ENCODE assay signal across 11 cellular contexts in the genomic region with DNA sequence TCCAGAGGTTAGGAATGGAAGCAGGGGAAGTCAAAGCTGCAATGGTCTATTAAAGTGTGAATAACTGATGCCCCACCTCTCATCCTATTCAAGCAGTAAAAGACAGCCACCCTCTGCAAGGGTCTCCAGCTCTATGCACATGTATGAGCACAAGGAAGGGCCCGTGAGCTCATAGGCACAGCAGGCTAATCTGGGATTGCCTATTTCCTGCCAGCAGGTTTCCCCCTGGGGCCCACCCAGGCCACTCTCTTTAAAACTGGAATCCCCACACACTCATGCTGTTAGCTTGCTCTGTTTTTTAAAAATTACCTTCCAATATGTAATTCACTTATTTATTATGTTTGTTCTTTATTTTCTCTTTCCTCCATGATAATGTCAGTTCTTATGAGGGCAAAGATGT. TPM values are rescaled to one million over a fixed set of nuclear protein-coding genes. Genes with fewer than 3 reads are reported as not detected.
DNase-seq lines count a peak whose midpoint lies in the region; ATAC-seq lines count a peak whose summit lies in the region.
"Had no signal": no experiment of that assay in that cellular context is flagged by ENCODE, and none has a peak within 500 bp of the region (broad histone marks: within the 10 kb centered on the region; RNA-seq: fewer than 3 reads in every experiment).

No MANE protein-coding gene starts in this region.

- H3K4me3 Mint-ChIP-seq in stimulated activated naive CD8-positive, alpha-beta T cell treated with anti-CD3 and anti-CD28 coated beads, Interleukin-15, amount 100 ng/mL, for 72 hours = peak overlapping the region; percentile 84 to 90

- ATAC-seq in stimulated activated naive CD8-positive, alpha-beta T cell treated with anti-CD3 and anti-CD28 coated beads, Interleukin-15, amount 100 ng/mL, for 72 hours = no peak
- no peak for ATAC-seq in stimulated activated naive CD8-positive, alpha-beta T cell treated with anti-CD3 and anti-CD28 coated beads, Interleukin-15, Interleukin-2, amounts not matched to agents 100 U/mL and 50 U/mL, for 24 hours
- ATAC-seq in HG02798 (IDR thresholded peaks at IDR 0.05; ENCODE audit: poor library complexity, unreplicated experiment) = no peak

- no peaks in the 10 kb centered on the region for H3K27me3 ChIP-seq in mesenchymal stem cell (ENCODE audit: control insufficient read depth in 1 of 2, insufficient read depth in 1 of 2, low read length in 2 of 2)

- H3K4me2 ChIP-seq in mesenchymal stem cell (ENCODE audit: low read length, poor library complexity, severe bottlenecking) = peak overlapping the region; percentile 8

- H3K36me3 ChIP-seq in mesenchymal stem cell (ENCODE audit: control insufficient read depth in 1 of 2, insufficient read depth in 2 of 2, low read depth in 1 of 2, low read length in 2 of 2) = no peaks in the 10 kb centered on the region

- peaks cover 68% of the 10 kb centered on the region for H3K27me3 Mint-ChIP-seq in stimulated activated naive CD8-positive, alpha-beta T cell treated with anti-CD3 and anti-CD28 coated beads, Interleukin-15, amount 100 ng/mL, for 72 hours

- peak overlapping the region; percentile 25 for H4K91ac ChIP-seq in mesenchymal stem cell (ENCODE audit: low read length)

- DNase-seq in stimulated activated naive CD8-positive, alpha-beta T cell treated with anti-CD3 and anti-CD28 coated beads, Interleukin-15, amount 100 ng/mL, for 72 hours = no peak
- DNase-seq in stimulated activated naive CD8-positive, alpha-beta T cell treated with anti-CD3 and anti-CD28 coated beads, Interleukin-15, Interleukin-2, amounts not matched to agents 100 U/mL and 50 U/mL, for 24 hours = no peak
- DNase-seq in mesenchymal stem cell = peak; percentile 47
- DNase-seq in activated effector memory CD4-positive, alpha-beta T cell treated with Interleukin-2 at 50 U/mL for 16 hours = no peak
- no peak for DNase-seq in NOMO-1 (lab: John Stamatoyannopoulos, UW; ENCODE audit: unreplicated experiment in 2 of 2)
- DNase-seq in stimulated activated CD4-positive, alpha-beta T cell treated with anti-CD3 and anti-CD28 coated beads, Interleukin-4, amount 100 ng/mL, for 24 hours = no peak
- DNase-seq: DND-41; stimulated activated CD4-positive, alpha-beta T cell treated with anti-CD3 and anti-CD28 coated beads, Interleukin-4, amount 100 ng/mL, for 4 hours had no signal

- peak overlapping the region; percentile 52 for H4K8ac ChIP-seq in mesenchymal stem cell (ENCODE audit: low read length)

- no peak overlapping the region for H2BK5ac ChIP-seq in mesenchymal stem cell (ENCODE audit: low read depth, low read length, poor library complexity, severe bottlenecking)

- H3K9me3 ChIP-seq in mesenchymal stem cell (ENCODE audit: control insufficient read depth, low read length) = no peaks in the 10 kb centered on the region

- no peak overlapping the region for H2AFZ ChIP-seq in mesenchymal stem cell (ENCODE audit: low read depth, low read length)

- H3K4me1 ChIP-seq in mesenchymal stem cell (ENCODE audit: control insufficient read depth, insufficient read depth, low read depth, low read length) = peaks cover 10% of the 10 kb centered on the region

- peak overlapping the region; percentile 60 to 81 for H3K4ac ChIP-seq in mesenchymal stem cell (ENCODE audit: low read depth in 1 of 2, low read length in 2 of 2)

- no peak overlapping the region for H3K23ac ChIP-seq in mesenchymal stem cell (ENCODE audit: low read length in 2 of 2)

- H3K9me3 Mint-ChIP-seq in stimulated activated naive CD8-positive, alpha-beta T cell treated with anti-CD3 and anti-CD28 coated beads, Interleukin-15, amount 100 ng/mL, for 72 hours = no peaks in the 10 kb centered on the region
- H3K9me3 Mint-ChIP-seq: activated naive CD4-positive, alpha-beta T cell treated with anti-CD3 and anti-CD28 coated beads, Interleukin-2, amount 10 ng/mL, durations not matched to agents 7 days and 5 days had no signal

- H3K27ac Mint-ChIP-seq in stimulated activated naive CD8-positive, alpha-beta T cell treated with anti-CD3 and anti-CD28 coated beads, Interleukin-15, amount 100 ng/mL, for 72 hours = no peak overlapping the region
- H3K27ac Mint-ChIP-seq: activated naive CD4-positive, alpha-beta T cell treated with anti-CD3 and anti-CD28 coated beads, Interleukin-2, amount 10 ng/mL, durations not matched to agents 7 days and 5 days had no signal

- H3K4me3 ChIP-seq in mesenchymal stem cell (ENCODE audit: insufficient read depth in 1 of 2, low read depth in 1 of 2, low read length in 2 of 2) = peak overlapping the region in 1 of 2 experiments; percentile 69

- H3K14ac ChIP-seq in mesenchymal stem cell (ENCODE audit: low read length in 2 of 2) = no peak overlapping the region

- H3K79me1 ChIP-seq in mesenchymal stem cell (replicated peaks; ENCODE audit: low read length, poor library complexity, severe bottlenecking) = no peaks in the 10 kb centered on the region

- H2BK12ac ChIP-seq in mesenchymal stem cell (ENCODE audit: low read length in 2 of 2) = peak overlapping the region; percentile 79 to 91

- peak overlapping the region; percentile 69 to 78 for H3K18ac ChIP-seq in mesenchymal stem cell (ENCODE audit: low read depth in 1 of 2, low read length in 2 of 2)

- H3K27ac ChIP-seq in angular gyrus (ENCODE audit: low read depth, low read length) (peak overlapping the region; percentile 56), mesenchymal stem cell (ENCODE audit: low read length, poor library complexity, severe bottlenecking) (no peak overlapping the region)

- H3K9ac ChIP-seq in mesenchymal stem cell (ENCODE audit: low read length) = peak overlapping the region; percentile 96

- WGBS in mesenchymal stem cell = 20% methylated on average over 1 of the region's 1 CpG

- no peak overlapping the region for H2AK5ac ChIP-seq in mesenchymal stem cell (ENCODE audit: low read length, severe bottlenecking)

- H2BK120ac ChIP-seq in mesenchymal stem cell (ENCODE audit: low read depth, low read length) = no peak overlapping the region

- H3K4me1 Mint-ChIP-seq in stimulated activated naive CD8-positive, alpha-beta T cell treated with anti-CD3 and anti-CD28 coated beads, Interleukin-15, amount 100 ng/mL, for 72 hours = peaks cover 25% of the 10 kb centered on the region

- no peak overlapping the region for H2BK15ac ChIP-seq in mesenchymal stem cell (ENCODE audit: low read depth, poor library complexity, severe bottlenecking)

RNA-seq across cellular contexts. Expression of a gene that starts 48.7 kb away (rescaled TPM):
- polyA plus RNA-seq in mesenchymal stem cell (2013, experiment 1 of 2) = 0.03 TPM
- 0.03 TPM for polyA plus RNA-seq in mesenchymal stem cell (2013, experiment 2 of 2)
